Comparison of ENCODE assay signal across 1 cellular context in genomic region chr19:3322199-3322978, GRCh38.
TF ChIP-seq lines count a peak whose summit lies in the region.

No MANE protein-coding gene starts in this region.

TF ChIP-seq in HEK293, 187 proteins besides CTCF, POLR2A, EP300 and RAD21 (continued from another document and continues in another):
- TF ChIP-seq ZBTB10 (tag by site-specific recombination; IDR thresholded peaks at IDR 0.05) = no peak
- TF ChIP-seq ZNF366 (tag by site-specific recombination; conservative IDR thresholded peaks at IDR 0.05) = peak; percentile 100
- TF ChIP-seq ZFHX2 (tag by site-specific recombination; conservative IDR thresholded peaks at IDR 0.05) = peak; percentile 55
- TF ChIP-seq PRDM1 (tag by site-specific recombination; IDR thresholded peaks at IDR 0.05) = no peak
- TF ChIP-seq ZSCAN30 (tag by site-specific recombination; IDR thresholded peaks at IDR 0.05) = no peak
- 0 out of 2 replicates have a peak, but pooled peaks have one; percentile 62 for TF ChIP-seq ZNF571 (tag by site-specific recombination; IDR thresholded peaks at IDR 0.05)
- TF ChIP-seq ZNF26 (tag by site-specific recombination; IDR thresholded peaks at IDR 0.05) = no peak
- TF ChIP-seq, protein P1, sequence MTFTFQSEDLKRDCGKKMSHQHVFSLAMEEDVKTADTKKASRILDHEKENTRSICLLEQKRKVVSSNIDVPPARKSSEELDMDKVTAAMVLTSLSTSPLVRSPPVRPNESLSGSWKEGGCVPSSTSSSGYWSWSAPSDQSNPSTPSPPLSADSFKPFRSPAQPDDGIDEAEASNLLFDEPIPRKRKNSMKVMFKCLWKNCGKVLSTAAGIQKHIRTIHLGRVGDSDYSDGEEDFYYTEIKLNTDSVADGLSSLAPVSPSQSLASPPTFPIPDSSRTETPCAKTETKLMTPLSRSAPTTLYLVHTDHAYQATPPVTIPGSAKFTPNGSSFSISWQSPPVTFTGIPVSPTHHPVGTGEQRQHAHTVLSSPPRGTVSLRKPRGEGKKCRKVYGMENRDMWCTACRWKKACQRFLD (tag by site-specific recombination; IDR thresholded peaks at IDR 0.05) = no peak
- TF ChIP-seq, protein P2, sequence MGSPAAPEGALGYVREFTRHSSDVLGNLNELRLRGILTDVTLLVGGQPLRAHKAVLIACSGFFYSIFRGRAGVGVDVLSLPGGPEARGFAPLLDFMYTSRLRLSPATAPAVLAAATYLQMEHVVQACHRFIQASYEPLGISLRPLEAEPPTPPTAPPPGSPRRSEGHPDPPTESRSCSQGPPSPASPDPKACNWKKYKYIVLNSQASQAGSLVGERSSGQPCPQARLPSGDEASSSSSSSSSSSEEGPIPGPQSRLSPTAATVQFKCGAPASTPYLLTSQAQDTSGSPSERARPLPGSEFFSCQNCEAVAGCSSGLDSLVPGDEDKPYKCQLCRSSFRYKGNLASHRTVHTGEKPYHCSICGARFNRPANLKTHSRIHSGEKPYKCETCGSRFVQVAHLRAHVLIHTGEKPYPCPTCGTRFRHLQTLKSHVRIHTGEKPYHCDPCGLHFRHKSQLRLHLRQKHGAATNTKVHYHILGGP (tag by site-specific recombination; IDR thresholded peaks at IDR 0.05) = 0 out of 2 replicates have a peak, but pooled peaks have one; percentile 39
- no peak for TF ChIP-seq ZNF48 (tag by site-specific recombination; IDR thresholded peaks at IDR 0.05)
- TF ChIP-seq, protein P3, sequence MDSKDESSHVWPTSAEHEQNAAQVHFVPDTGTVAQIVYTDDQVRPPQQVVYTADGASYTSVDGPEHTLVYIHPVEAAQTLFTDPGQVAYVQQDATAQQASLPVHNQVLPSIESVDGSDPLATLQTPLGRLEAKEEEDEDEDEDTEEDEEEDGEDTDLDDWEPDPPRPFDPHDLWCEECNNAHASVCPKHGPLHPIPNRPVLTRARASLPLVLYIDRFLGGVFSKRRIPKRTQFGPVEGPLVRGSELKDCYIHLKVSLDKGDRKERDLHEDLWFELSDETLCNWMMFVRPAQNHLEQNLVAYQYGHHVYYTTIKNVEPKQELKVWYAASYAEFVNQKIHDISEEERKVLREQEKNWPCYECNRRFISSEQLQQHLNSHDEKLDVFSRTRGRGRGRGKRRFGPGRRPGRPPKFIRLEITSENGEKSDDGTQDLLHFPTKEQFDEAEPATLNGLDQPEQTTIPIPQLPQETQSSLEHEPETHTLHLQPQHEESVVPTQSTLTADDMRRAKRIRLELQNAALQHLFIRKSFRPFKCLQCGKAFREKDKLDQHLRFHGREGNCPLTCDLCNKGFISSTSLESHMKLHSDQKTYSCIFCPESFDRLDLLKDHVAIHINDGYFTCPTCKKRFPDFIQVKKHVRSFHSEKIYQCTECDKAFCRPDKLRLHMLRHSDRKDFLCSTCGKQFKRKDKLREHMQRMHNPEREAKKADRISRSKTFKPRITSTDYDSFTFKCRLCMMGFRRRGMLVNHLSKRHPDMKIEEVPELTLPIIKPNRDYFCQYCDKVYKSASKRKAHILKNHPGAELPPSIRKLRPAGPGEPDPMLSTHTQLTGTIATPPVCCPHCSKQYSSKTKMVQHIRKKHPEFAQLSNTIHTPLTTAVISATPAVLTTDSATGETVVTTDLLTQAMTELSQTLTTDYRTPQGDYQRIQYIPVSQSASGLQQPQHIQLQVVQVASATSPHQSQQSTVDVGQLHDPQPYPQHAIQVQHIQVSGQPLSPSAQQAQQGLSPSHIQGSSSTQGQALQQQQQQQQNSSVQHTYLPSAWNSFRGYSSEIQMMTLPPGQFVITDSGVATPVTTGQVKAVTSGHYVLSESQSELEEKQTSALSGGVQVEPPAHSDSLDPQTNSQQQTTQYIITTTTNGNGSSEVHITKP (tag by site-specific recombination; IDR thresholded peaks at IDR 0.05) = no peak
- TF ChIP-seq ZSCAN16 (tag by site-specific recombination; IDR thresholded peaks at IDR 0.05) = no peak
- no peak for TF ChIP-seq ZNF132 (tag by site-specific recombination; IDR thresholded peaks at IDR 0.05; ENCODE audit: borderline replicate concordance)
- TF ChIP-seq GLIS1 (tag by site-specific recombination; IDR thresholded peaks at IDR 0.05) = no peak
- no peak for TF ChIP-seq ZBTB20 (tag by site-specific recombination; IDR thresholded peaks at IDR 0.05)
- TF ChIP-seq, protein P4, sequence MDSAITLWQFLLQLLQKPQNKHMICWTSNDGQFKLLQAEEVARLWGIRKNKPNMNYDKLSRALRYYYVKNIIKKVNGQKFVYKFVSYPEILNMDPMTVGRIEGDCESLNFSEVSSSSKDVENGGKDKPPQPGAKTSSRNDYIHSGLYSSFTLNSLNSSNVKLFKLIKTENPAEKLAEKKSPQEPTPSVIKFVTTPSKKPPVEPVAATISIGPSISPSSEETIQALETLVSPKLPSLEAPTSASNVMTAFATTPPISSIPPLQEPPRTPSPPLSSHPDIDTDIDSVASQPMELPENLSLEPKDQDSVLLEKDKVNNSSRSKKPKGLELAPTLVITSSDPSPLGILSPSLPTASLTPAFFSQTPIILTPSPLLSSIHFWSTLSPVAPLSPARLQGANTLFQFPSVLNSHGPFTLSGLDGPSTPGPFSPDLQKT (IDR thresholded peaks at IDR 0.05; ENCODE audit: borderline replicate concordance, low read depth, low read length) = no peak
- no peak for TF ChIP-seq ZNF664 (tag by site-specific recombination; IDR thresholded peaks at IDR 0.05)
- TF ChIP-seq ZNF266 (tag by site-specific recombination; IDR thresholded peaks at IDR 0.05; ENCODE audit: low read depth) = 0 out of 2 replicates have a peak, but pooled peaks have one; percentile 22
- TF ChIP-seq, protein P5, sequence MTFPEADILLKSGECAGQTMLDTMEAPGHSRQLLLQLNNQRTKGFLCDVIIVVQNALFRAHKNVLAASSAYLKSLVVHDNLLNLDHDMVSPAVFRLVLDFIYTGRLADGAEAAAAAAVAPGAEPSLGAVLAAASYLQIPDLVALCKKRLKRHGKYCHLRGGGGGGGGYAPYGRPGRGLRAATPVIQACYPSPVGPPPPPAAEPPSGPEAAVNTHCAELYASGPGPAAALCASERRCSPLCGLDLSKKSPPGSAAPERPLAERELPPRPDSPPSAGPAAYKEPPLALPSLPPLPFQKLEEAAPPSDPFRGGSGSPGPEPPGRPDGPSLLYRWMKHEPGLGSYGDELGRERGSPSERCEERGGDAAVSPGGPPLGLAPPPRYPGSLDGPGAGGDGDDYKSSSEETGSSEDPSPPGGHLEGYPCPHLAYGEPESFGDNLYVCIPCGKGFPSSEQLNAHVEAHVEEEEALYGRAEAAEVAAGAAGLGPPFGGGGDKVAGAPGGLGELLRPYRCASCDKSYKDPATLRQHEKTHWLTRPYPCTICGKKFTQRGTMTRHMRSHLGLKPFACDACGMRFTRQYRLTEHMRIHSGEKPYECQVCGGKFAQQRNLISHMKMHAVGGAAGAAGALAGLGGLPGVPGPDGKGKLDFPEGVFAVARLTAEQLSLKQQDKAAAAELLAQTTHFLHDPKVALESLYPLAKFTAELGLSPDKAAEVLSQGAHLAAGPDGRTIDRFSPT (tag by site-specific recombination; IDR thresholded peaks at IDR 0.05) = peak; percentile 62
- no peak for TF ChIP-seq ZNF138 (tag by site-specific recombination; IDR thresholded peaks at IDR 0.05; ENCODE audit: borderline replicate concordance)
- no peak for TF ChIP-seq ZBTB26 (tag by site-specific recombination; optimal IDR thresholded peaks at IDR 0.05)
- TF ChIP-seq ZNF791 (tag by site-specific recombination; IDR thresholded peaks at IDR 0.05) = no peak
- no peak for TF ChIP-seq ZNF211 (tag by site-specific recombination; IDR thresholded peaks at IDR 0.05; ENCODE audit: low read depth)
- no peak for TF ChIP-seq KLF10 (tag by site-specific recombination; IDR thresholded peaks at IDR 0.05)
- no peak for TF ChIP-seq KLF7 (tag by site-specific recombination; IDR thresholded peaks at IDR 0.05; ENCODE audit: borderline replicate concordance)
- TF ChIP-seq EGR2 (tag by site-specific recombination; IDR thresholded peaks at IDR 0.05; ENCODE audit: low read depth) = peak; percentile 75; the same call in 1 of the 2 replicates
- TF ChIP-seq ZNF302 (tag by site-specific recombination; IDR thresholded peaks at IDR 0.05; ENCODE audit: low read depth) = no peak
- TF ChIP-seq ZNF214 (tag by site-specific recombination; IDR thresholded peaks at IDR 0.05; ENCODE audit: borderline replicate concordance) = no peak
- TF ChIP-seq ZNF350 (tag by site-specific recombination; IDR thresholded peaks at IDR 0.05) = no peak
- no peak for TF ChIP-seq ZNF544 (tag by site-specific recombination; IDR thresholded peaks at IDR 0.05)
- TF ChIP-seq OSR2 (tag by site-specific recombination; IDR thresholded peaks at IDR 0.05) = no peak
- TF ChIP-seq ZNF175 (tag by site-specific recombination; IDR thresholded peaks at IDR 0.05) = no peak
- TF ChIP-seq GLI2 (tag by site-specific recombination; IDR thresholded peaks at IDR 0.05; ENCODE audit: borderline replicate concordance, low read depth) = no peak
- TF ChIP-seq ZNF514 (tag by site-specific recombination; IDR thresholded peaks at IDR 0.05) = no peak
- no peak for TF ChIP-seq ZNF747 (tag by site-specific recombination; IDR thresholded peaks at IDR 0.05)
- no peak for TF ChIP-seq IKZF3 (tag by site-specific recombination; IDR thresholded peaks at IDR 0.05)
- no peak for TF ChIP-seq ZBTB6 (tag by site-specific recombination; IDR thresholded peaks at IDR 0.05)
- no peak for TF ChIP-seq ZNF610 (tag by site-specific recombination; IDR thresholded peaks at IDR 0.05; ENCODE audit: borderline replicate concordance)
- no peak for TF ChIP-seq ZNF654 (tag by site-specific recombination; IDR thresholded peaks at IDR 0.05; ENCODE audit: low read depth)
- no peak for TF ChIP-seq ZNF521 (tag by site-specific recombination; IDR thresholded peaks at IDR 0.05)
- TF ChIP-seq ZNF677 (tag by site-specific recombination; IDR thresholded peaks at IDR 0.05) = no peak
- no peak for TF ChIP-seq ZNF670 (tag by site-specific recombination; IDR thresholded peaks at IDR 0.05; ENCODE audit: low read depth)
- TF ChIP-seq MYNN (tag by site-specific recombination; IDR thresholded peaks at IDR 0.05; ENCODE audit: borderline replicate concordance) = no peak
- TF ChIP-seq ZNF184 (tag by site-specific recombination; IDR thresholded peaks at IDR 0.05) = no peak
- TF ChIP-seq ZBTB48 (tag by site-specific recombination; IDR thresholded peaks at IDR 0.05) = no peak
- 0 out of 2 replicates have a peak, but pooled peaks have one; percentile 10 for TF ChIP-seq ZNF707 (tag by site-specific recombination; IDR thresholded peaks at IDR 0.05)
- no peak for TF ChIP-seq ZNF658 (tag by site-specific recombination; IDR thresholded peaks at IDR 0.05)
- no peak for TF ChIP-seq ZSCAN4 (tag by site-specific recombination; IDR thresholded peaks at IDR 0.05)
- no peak for TF ChIP-seq ZNF24 (tag by site-specific recombination; IDR thresholded peaks at IDR 0.05)
